3 cellular contexts compared by ENCODE assay signal in genomic region chr3:64801856-64802255, GRCh38.
TF ChIP-seq lines count a peak whose summit lies in the region.

No MANE protein-coding gene starts in this region.

TF ChIP-seq in IMR-90, 13 proteins besides CTCF, POLR2A, EP300 and RAD21:
- TF ChIP-seq ELK1 (IDR thresholded peaks at IDR 0.05; ENCODE audit: borderline replicate concordance, low read depth, low read length): no peak
TF ChIP-seq in IMR-90: peak in this region for 0.

TF ChIP-seq in endothelial cell of umbilical vein, 7 proteins besides CTCF, POLR2A, EP300 and RAD21 (continued from another document):
- TF ChIP-seq, protein P1, sequence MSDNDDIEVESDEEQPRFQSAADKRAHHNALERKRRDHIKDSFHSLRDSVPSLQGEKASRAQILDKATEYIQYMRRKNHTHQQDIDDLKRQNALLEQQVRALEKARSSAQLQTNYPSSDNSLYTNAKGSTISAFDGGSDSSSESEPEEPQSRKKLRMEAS (IDR thresholded peaks at IDR 0.05; ENCODE audit: insufficient read depth, insufficient read length): no peak
- TF ChIP-seq EZH2 (IDR thresholded peaks at IDR 0.05; ENCODE audit: borderline replicate concordance, low read depth, low read length, severe bottlenecking) (no peak), JUN (IDR thresholded peaks at IDR 0.05; ENCODE audit: borderline replicate concordance, insufficient read depth, insufficient read length, low read depth) (no peak), POLR2AphosphoS5 (IDR thresholded peaks at IDR 0.05; ENCODE audit: insufficient read depth, low read depth, low read length) (no peak), MYC (IDR thresholded peaks at IDR 0.05; ENCODE audit: low read depth, low read length) (no peak)

TF ChIP-seq in SK-N-SH treated with all-trans-retinoic acid at 6 μM for 48 hours, 23 proteins besides CTCF, POLR2A, EP300 and RAD21 (continued from another document):
- TF ChIP-seq, protein P2, sequence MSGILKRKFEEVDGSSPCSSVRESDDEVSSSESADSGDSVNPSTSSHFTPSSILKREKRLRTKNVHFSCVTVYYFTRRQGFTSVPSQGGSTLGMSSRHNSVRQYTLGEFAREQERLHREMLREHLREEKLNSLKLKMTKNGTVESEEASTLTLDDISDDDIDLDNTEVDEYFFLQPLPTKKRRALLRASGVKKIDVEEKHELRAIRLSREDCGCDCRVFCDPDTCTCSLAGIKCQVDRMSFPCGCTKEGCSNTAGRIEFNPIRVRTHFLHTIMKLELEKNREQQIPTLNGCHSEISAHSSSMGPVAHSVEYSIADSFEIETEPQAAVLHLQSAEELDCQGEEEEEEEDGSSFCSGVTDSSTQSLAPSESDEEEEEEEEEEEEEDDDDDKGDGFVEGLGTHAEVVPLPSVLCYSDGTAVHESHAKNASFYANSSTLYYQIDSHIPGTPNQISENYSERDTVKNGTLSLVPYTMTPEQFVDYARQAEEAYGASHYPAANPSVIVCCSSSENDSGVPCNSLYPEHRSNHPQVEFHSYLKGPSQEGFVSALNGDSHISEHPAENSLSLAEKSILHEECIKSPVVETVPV (CRISPR knock-in tag; IDR thresholded peaks at IDR 0.05): no peak
- TF ChIP-seq OSR1 (CRISPR knock-in tag; IDR thresholded peaks at IDR 0.05): no peak
- TF ChIP-seq TCF4 (CRISPR knock-in tag; IDR thresholded peaks at IDR 0.05; ENCODE audit: borderline replicate concordance): no peak
- TF ChIP-seq ZNF565 (CRISPR knock-in tag; conservative IDR thresholded peaks at IDR 0.05; ENCODE audit: low read depth): no peak
- TF ChIP-seq ISL1 (CRISPR knock-in tag; IDR thresholded peaks at IDR 0.05): no peak
- TF ChIP-seq, protein P3, sequence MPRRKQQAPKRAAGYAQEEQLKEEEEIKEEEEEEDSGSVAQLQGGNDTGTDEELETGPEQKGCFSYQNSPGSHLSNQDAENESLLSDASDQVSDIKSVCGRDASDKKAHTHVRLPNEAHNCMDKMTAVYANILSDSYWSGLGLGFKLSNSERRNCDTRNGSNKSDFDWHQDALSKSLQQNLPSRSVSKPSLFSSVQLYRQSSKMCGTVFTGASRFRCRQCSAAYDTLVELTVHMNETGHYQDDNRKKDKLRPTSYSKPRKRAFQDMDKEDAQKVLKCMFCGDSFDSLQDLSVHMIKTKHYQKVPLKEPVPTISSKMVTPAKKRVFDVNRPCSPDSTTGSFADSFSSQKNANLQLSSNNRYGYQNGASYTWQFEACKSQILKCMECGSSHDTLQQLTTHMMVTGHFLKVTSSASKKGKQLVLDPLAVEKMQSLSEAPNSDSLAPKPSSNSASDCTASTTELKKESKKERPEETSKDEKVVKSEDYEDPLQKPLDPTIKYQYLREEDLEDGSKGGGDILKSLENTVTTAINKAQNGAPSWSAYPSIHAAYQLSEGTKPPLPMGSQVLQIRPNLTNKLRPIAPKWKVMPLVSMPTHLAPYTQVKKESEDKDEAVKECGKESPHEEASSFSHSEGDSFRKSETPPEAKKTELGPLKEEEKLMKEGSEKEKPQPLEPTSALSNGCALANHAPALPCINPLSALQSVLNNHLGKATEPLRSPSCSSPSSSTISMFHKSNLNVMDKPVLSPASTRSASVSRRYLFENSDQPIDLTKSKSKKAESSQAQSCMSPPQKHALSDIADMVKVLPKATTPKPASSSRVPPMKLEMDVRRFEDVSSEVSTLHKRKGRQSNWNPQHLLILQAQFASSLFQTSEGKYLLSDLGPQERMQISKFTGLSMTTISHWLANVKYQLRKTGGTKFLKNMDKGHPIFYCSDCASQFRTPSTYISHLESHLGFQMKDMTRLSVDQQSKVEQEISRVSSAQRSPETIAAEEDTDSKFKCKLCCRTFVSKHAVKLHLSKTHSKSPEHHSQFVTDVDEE (CRISPR knock-in tag; IDR thresholded peaks at IDR 0.05): no peak
